Comparison of ENCODE assay signal across 23 cellular contexts in the genomic region with DNA sequence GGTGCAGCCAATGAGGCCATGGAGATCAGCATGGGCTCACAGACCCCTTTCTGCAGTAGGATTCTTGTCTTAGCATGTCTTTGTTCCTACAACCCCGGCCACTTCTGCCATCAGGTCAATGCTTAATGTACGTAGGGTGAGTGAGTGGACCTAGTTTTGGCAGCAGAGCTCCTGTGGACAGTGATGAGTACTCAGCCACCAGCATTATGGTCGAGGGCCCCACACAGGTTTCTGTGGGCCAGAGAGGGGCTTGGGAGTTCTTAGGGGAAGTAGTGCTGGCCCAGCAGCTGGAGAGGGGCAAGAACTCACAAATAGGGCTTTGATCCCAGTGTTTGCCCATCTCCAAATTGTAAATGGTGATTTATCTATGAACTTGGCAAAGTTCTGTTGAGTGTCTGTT.
DNase-seq lines count a peak whose midpoint lies in the region; ATAC-seq and TF ChIP-seq lines count a peak whose summit lies in the region.
"Had no signal": no experiment of that assay in that cellular context is flagged by ENCODE, and none has a peak within 500 bp of the region (broad histone marks: within the 10 kb centered on the region; RNA-seq: fewer than 3 reads in every experiment).

No MANE protein-coding gene starts in this region.

- BruUV-seq in PC-9 (replicated peaks; lab: Mats Ljungman, UMichigan), result no TSS peak

- peaks cover 8% of the 10 kb centered on the region for H3K9me3 Mint-ChIP-seq in stimulated activated memory B cell treated with anti-CD40 and anti-IgM and Interleukin-4, amounts not matched to agents 10 μg/mL and 1 μg/mL and 100 μg/mL, for 72 hours

- no peaks in the 10 kb centered on the region for H3K36me3 ChIP-seq in esophagus muscularis mucosa
- H3K36me3 ChIP-seq in sigmoid colon, result no peaks in the 10 kb centered on the region
- no peaks in the 10 kb centered on the region for H3K36me3 ChIP-seq in PC-9 (ENCODE audit: low read depth)
- H3K36me3 ChIP-seq: BE2C, BLaER1 had no signal

- TF ChIP-seq EP300 in esophagus muscularis mucosa (IDR thresholded peaks at IDR 0.05), result no peak
- no peak for TF ChIP-seq EP300 in sigmoid colon (IDR thresholded peaks at IDR 0.05)

- H3K27ac Mint-ChIP-seq in stimulated activated memory B cell treated with anti-CD40 and anti-IgM and Interleukin-4, amounts not matched to agents 10 μg/mL and 1 μg/mL and 100 μg/mL, for 72 hours, result no peak overlapping the region
- H3K27ac Mint-ChIP-seq: CD14-positive monocyte; CD4-positive, CD25-positive, alpha-beta regulatory T cell; CD8-positive, alpha-beta memory T cell had no signal

- no peak overlapping the region for H3K27ac ChIP-seq in esophagus muscularis mucosa (replicated peaks in 1 of 4)
- H3K27ac ChIP-seq in sigmoid colon, result no peak overlapping the region
- no peak overlapping the region for H3K27ac ChIP-seq in PC-9
- H3K27ac ChIP-seq: BLaER1 had no signal

- peaks cover 0 to 7% (median 0%) of the 10 kb centered on the region in 4 donors for H3K9me3 ChIP-seq in esophagus muscularis mucosa
- peaks cover 0 to under 1% (median 0%) of the 10 kb centered on the region in 4 donors for H3K9me3 ChIP-seq in sigmoid colon
- H3K9me3 ChIP-seq in PC-9 (ENCODE audit: insufficient read depth, low read depth), result no peaks in the 10 kb centered on the region
- H3K9me3 ChIP-seq: BE2C, BLaER1 had no signal

- TF ChIP-seq POLR2A in esophagus muscularis mucosa (IDR thresholded peaks at IDR 0.05; ENCODE audit: low read depth) (no peak), sigmoid colon (IDR thresholded peaks at IDR 0.05) (no peak)

- peak; percentile 20 for ATAC-seq in stimulated activated memory B cell treated with anti-CD40 and anti-IgM and Interleukin-4, amounts not matched to agents 10 μg/mL and 1 μg/mL and 100 μg/mL, for 72 hours
- ATAC-seq: GM12878 had no signal

- POLR2A ChIA-PET in PC-9 (lab: Charles Lee; ENCODE audit: unreplicated experiment), result no interaction called here

- H3K4me2 ChIP-seq in PC-9, result no peak overlapping the region
- H3K4me2 ChIP-seq: BLaER1 had no signal

- H3K79me2 ChIP-seq in PC-9 (ENCODE audit: low read depth), result no peaks in the 10 kb centered on the region

- H3K36me3 Mint-ChIP-seq in stimulated activated memory B cell treated with anti-CD40 and anti-IgM and Interleukin-4, amounts not matched to agents 10 μg/mL and 1 μg/mL and 100 μg/mL, for 72 hours, result peaks cover 6% of the 10 kb centered on the region
- H3K36me3 Mint-ChIP-seq: CD14-positive monocyte; CD4-positive, CD25-positive, alpha-beta regulatory T cell; CD8-positive, alpha-beta memory T cell had no signal

- no peak overlapping the region for H3K4me3 Mint-ChIP-seq in stimulated activated memory B cell treated with anti-CD40 and anti-IgM and Interleukin-4, amounts not matched to agents 10 μg/mL and 1 μg/mL and 100 μg/mL, for 72 hours
- H3K4me3 Mint-ChIP-seq: CD14-positive monocyte; CD4-positive, alpha-beta memory T cell; CD4-positive, CD25-positive, alpha-beta regulatory T cell; CD8-positive, alpha-beta memory T cell had no signal

- DNase-seq in esophagus muscularis mucosa (ENCODE audit: extremely low spot score), result peak; percentile 90
- DNase-seq in sigmoid colon, result no peak
- no peak for DNase-seq in stimulated activated CD4-positive, alpha-beta T cell treated with anti-CD3 and anti-CD28 coated beads, Interleukin-4, amount 100 ng/mL, for 1 hour
- no peak for DNase-seq in PC-9
- DNase-seq: 8988T; ACHN; BE2C; C1 segment of cervical spinal cord; CD4-positive, alpha-beta memory T cell; CD4-positive, CD25-positive, alpha-beta regulatory T cell; CD8-positive, alpha-beta memory T cell; COR-L47; DMS 273 treated with DMSO at 0.1 percent for 48 hours; DMS153; DMS53; DMS79; DND-41; EL; GDM1 had no signal

- H3K27me3 ChIP-seq in esophagus muscularis mucosa (no peaks in the 10 kb centered on the region), sigmoid colon (no peaks in the 10 kb centered on the region), PC-9 (ENCODE audit: insufficient read depth, low read depth) (peaks cover 20% of the 10 kb centered on the region)
- H3K27me3 ChIP-seq: BLaER1 had no signal

- no peak for TF ChIP-seq CTCF in esophagus muscularis mucosa (IDR thresholded peaks at IDR 0.05)
- no peak for TF ChIP-seq CTCF in sigmoid colon (IDR thresholded peaks at IDR 0.05)
- TF ChIP-seq CTCF in PC-9 (conservative IDR thresholded peaks at IDR 0.05), result no peak

- H3K4me1 Mint-ChIP-seq in stimulated activated memory B cell treated with anti-CD40 and anti-IgM and Interleukin-4, amounts not matched to agents 10 μg/mL and 1 μg/mL and 100 μg/mL, for 72 hours, result no peaks in the 10 kb centered on the region
- H3K4me1 Mint-ChIP-seq: CD14-positive monocyte; CD4-positive, alpha-beta memory T cell; CD4-positive, CD25-positive, alpha-beta regulatory T cell; CD8-positive, alpha-beta memory T cell had no signal

- H3K4me3 ChIP-seq in esophagus muscularis mucosa (no peak overlapping the region), sigmoid colon (no peak overlapping the region), PC-9 (no peak overlapping the region)
- H3K4me3 ChIP-seq: BLaER1, GM12878 had no signal

- intact Hi-C loops in esophagus muscularis mucosa (cut with DNase I) (no loop called here), sigmoid colon (cut with DNase I) (no loop called here), PC-9 (cut with micrococcal nuclease; ENCODE audit: unreplicated experiment) (no loop called here)

- H3K27me3 Mint-ChIP-seq in stimulated activated memory B cell treated with anti-CD40 and anti-IgM and Interleukin-4, amounts not matched to agents 10 μg/mL and 1 μg/mL and 100 μg/mL, for 72 hours, result peaks cover 38% of the 10 kb centered on the region
- H3K27me3 Mint-ChIP-seq: CD8-positive, alpha-beta memory T cell had no signal

- no peak overlapping the region for H2AFZ ChIP-seq in PC-9

- no peaks in the 10 kb centered on the region for H3K9me2 ChIP-seq in PC-9 (ENCODE audit: insufficient read depth)

- CTCF ChIA-PET in PC-9 (lab: Charles Lee), result no interaction called here

- H3F3A ChIP-seq in PC-9 (ENCODE audit: insufficient read depth, low read depth), result no peaks in the 10 kb centered on the region

- no peaks in the 10 kb centered on the region for H4K20me1 ChIP-seq in PC-9 (ENCODE audit: insufficient read depth)
- H4K20me1 ChIP-seq: BLaER1 had no signal

- H3K4me1 ChIP-seq in esophagus muscularis mucosa, result peaks cover 0 to 5% (median 0%) of the 10 kb centered on the region in 4 donors
- no peaks in the 10 kb centered on the region for H3K4me1 ChIP-seq in sigmoid colon
- no peaks in the 10 kb centered on the region for H3K4me1 ChIP-seq in PC-9 (replicated peaks; ENCODE audit: insufficient read depth)
- H3K4me1 ChIP-seq: BE2C, BLaER1 had no signal

- WGBS in esophagus muscularis mucosa, result 75% methylated on average over 3 of the region's 3 CpGs
- WGBS in sigmoid colon, 2 donors, result 58 to 75% methylated on average over 3 of the region's 3 CpGs
